ENCODE assay signal across 1 cellular context in the genomic region with DNA sequence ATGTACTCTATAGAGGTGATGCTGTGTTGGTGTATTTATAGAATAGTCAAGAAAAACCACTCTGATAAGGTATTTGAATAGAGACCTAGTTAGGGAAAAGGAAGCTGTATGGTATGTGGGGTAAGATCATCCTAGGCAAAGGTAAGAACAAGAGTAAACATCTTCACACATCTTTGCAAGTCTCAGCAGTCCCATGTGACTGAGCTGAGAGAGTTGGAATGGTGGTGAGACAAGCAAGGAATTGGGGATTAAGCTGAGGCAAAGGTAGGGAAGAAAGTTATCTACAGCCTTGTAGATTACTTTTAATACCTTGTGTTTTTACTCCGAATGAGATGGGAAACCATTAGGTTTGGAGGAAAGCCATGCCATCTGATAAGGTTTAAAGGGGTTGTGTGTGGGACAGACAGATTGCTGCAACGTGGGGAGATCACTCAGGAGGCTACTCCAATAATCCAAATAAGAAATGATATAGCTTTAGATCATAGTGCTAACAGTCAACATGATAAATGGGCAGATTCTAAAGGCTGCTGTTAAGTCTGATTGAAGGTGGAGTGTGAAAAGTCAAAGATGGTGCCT.
TF ChIP-seq lines count a peak whose summit lies in the region.

No MANE protein-coding gene starts in this region.

TF ChIP-seq in GM12891, 5 proteins besides CTCF, POLR2A, EP300 and RAD21:
- TF ChIP-seq POLR2AphosphoS5 (IDR thresholded peaks at IDR 0.05; ENCODE audit: low read depth, low read length) (peak; percentile 89), TAF1 (IDR thresholded peaks at IDR 0.05; ENCODE audit: low read depth, low read length) (no peak), SPI1 (IDR thresholded peaks at IDR 0.05; ENCODE audit: low read depth, low read length) (no peak), PAX5 (IDR thresholded peaks at IDR 0.05; ENCODE audit: insufficient read depth, low read length, severe bottlenecking) (no peak)
